In the genomic region with DNA sequence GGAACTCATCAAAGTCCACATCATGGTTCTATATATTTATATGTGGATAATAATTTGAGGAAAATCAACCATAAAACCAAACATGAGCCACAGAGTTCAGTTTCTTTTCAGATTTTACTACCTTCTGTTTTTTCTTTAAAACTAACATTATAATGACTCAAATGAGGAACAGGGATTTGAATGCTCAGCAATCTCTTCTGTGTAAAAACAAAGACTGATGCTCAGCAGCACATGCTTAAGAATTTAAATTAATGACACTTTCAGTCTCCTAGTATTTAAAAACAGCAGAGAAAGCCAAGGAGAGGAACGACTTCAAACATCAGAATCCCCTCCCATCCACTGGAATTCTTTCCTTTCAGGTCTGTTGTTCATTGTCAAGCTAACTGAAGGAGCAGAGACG, we compare ENCODE assay signal across 27 cellular contexts.
A peak's percentile ranks its signal among the peaks of the same experiment; 100 is the strongest.
DNase-seq lines count a peak whose midpoint lies in the region; ATAC-seq, FAIRE-seq and TF ChIP-seq lines count a peak whose summit lies in the region.
"Had no signal": no experiment of that assay in that cellular context is flagged by ENCODE, and none has a peak within 500 bp of the region (broad histone marks: within the 10 kb centered on the region; RNA-seq: fewer than 3 reads in every experiment).

No MANE protein-coding gene starts in this region.

- H3K4me1 ChIP-seq in muscle layer of colon (ENCODE audit: insufficient read depth, low read length), result peaks cover 53% of the 10 kb centered on the region
- peaks cover 0 to 24% (median 6%) of the 10 kb centered on the region in 4 donors for H3K4me1 ChIP-seq in transverse colon
- H3K4me1 ChIP-seq: BE2C had no signal

- H3K27me3 Mint-ChIP-seq in naive thymus-derived CD8-positive, alpha-beta T cell, result no peaks in the 10 kb centered on the region

- no peaks in the 10 kb centered on the region for H3K9me3 Mint-ChIP-seq in naive thymus-derived CD8-positive, alpha-beta T cell

- peak; percentile 54 for FAIRE-seq in endometrium (lab: Jason Lieb, UNC)
- FAIRE-seq: D721Med, HepG2, K562, RCC 7860 had no signal

- POLR2A ChIA-PET in naive thymus-derived CD8-positive, alpha-beta T cell (lab: Charles Lee), result no interaction called here

- DNase-seq in RPMI8226 (peak; percentile 74), transverse colon (no peak), NCI-H2227 treated with DMSO at 0.1 percent for 48 hours (lab: John Stamatoyannopoulos, UW) (no peak), NCI-H446 treated with DMSO at 0.1 percent for 48 hours (lab: John Stamatoyannopoulos, UW) (no peak)
- no peak for DNase-seq in naive thymus-derived CD8-positive, alpha-beta T cell
- DNase-seq in activated CD4-positive, alpha-beta T cell treated with anti-CD3 and anti-CD28 coated beads, Interleukin-2, amount 50 U/mL, for 4 hours, result no peak
- DNase-seq: BE2C, EL, GF-D8, H7, MG63, NCI-H1048, NCI-H1417 treated with DMSO at 0.1 percent for 48 hours, NCI-H187 treated with DMSO at 0.1 percent for 48 hours, NCI-H2107, NCI-H510A, NCI-H82, OCI-M1 had no signal

- no peaks in the 10 kb centered on the region for H3K9me3 ChIP-seq in muscle layer of colon (ENCODE audit: low read length)
- H3K9me3 ChIP-seq in transverse colon, result no peaks in the 10 kb centered on the region
- H3K9me3 ChIP-seq: BE2C, MG63, SJSA1 had no signal

- H3K4me3 Mint-ChIP-seq in naive thymus-derived CD8-positive, alpha-beta T cell, result no peak overlapping the region

- H3K4me3 ChIP-seq in muscle layer of colon (ENCODE audit: low read depth in 1 of 2, low read length in 2 of 2), result no peak overlapping the region
- H3K4me3 ChIP-seq in transverse colon, result no peak overlapping the region
- H3K4me3 ChIP-seq: K562, MG63, SJSA1 had no signal

- H3K36me3 ChIP-seq in muscle layer of colon (ENCODE audit: insufficient read depth, low read length), result no peaks in the 10 kb centered on the region
- no peaks in the 10 kb centered on the region for H3K36me3 ChIP-seq in transverse colon
- H3K36me3 ChIP-seq: BE2C, MG63, SJSA1 had no signal

- no peak overlapping the region for H3K27ac Mint-ChIP-seq in naive thymus-derived CD8-positive, alpha-beta T cell

- H3K27ac ChIP-seq in muscle layer of colon (ENCODE audit: low read depth, low read length), result peak overlapping the region; percentile 56
- H3K27ac ChIP-seq in transverse colon, result peak overlapping the region in 3 of 4 donors; percentile 27 to 38 (median 31)
- H3K27ac ChIP-seq: HL-60, SJSA1 had no signal

- H3K9ac ChIP-seq in muscle layer of colon (ENCODE audit: low read length), result no peak overlapping the region

- no peaks in the 10 kb centered on the region for H3K27me3 ChIP-seq in muscle layer of colon (ENCODE audit: control insufficient read depth in 1 of 2, insufficient read depth in 2 of 2, low read length in 2 of 2)
- H3K27me3 ChIP-seq in transverse colon, result no peaks in the 10 kb centered on the region
- H3K27me3 ChIP-seq: MG63, SJSA1 had no signal

- peaks cover 8 to 10% (median 9%) of the 10 kb centered on the region in 4 donors for H3K4me1 Mint-ChIP-seq in naive thymus-derived CD8-positive, alpha-beta T cell

- intact Hi-C loops in transverse colon (cut with DNase I; ENCODE audit: low total_unique reads), result no loop called here

- no peak for TF ChIP-seq CTCF in transverse colon (IDR thresholded peaks at IDR 0.05)

- WGBS in transverse colon (ENCODE audit: low coverage in 1 of 2), 2 donors, result 48 to 60% methylated on average over 2 of the region's 2 CpGs

- ATAC-seq in naive thymus-derived CD8-positive, alpha-beta T cell, result no peak
- ATAC-seq: HepG2, K562, Right ventricle myocardium inferior had no signal

- no peak for TF ChIP-seq POLR2A in transverse colon (IDR thresholded peaks at IDR 0.05)

- in situ Hi-C loops in transverse colon (cut with MboI; ENCODE audit: low pct_ligation_motif_present in 1 of 4, low pct_unique_long_range_greater_than_20kb in 1 of 4, low sequenced_read_pairs in 3 of 4), result no loop called here

- no peaks in the 10 kb centered on the region for H3K36me3 Mint-ChIP-seq in naive thymus-derived CD8-positive, alpha-beta T cell

- TF ChIP-seq EP300 in transverse colon (IDR thresholded peaks at IDR 0.05; ENCODE audit: low read depth), result no peak
